Comparison of ENCODE assay signal across 31 cellular contexts in genomic region chr12:118213452-118213851, GRCh38.
"Had no signal": no experiment of that assay in that cellular context is flagged by ENCODE, and none has a peak within 500 bp of the region (broad histone marks: within the 10 kb centered on the region; RNA-seq: fewer than 3 reads in every experiment).

No MANE protein-coding gene starts in this region.

- H3K9me3 ChIP-seq: ascending aorta, esophagus squamous epithelium, gastroesophageal sphincter, heart right ventricle had no signal

- FAIRE-seq: bronchial epithelial cell, colon, endothelial cell of umbilical vein had no signal

- H3K4me1 Mint-ChIP-seq: activated CD4-positive, alpha-beta T cell treated with anti-CD3 and anti-CD28 coated beads for 36 hours; activated CD4-positive, alpha-beta T cell treated with anti-CD3 and anti-CD28 coated beads, Interleukin-2, amount 10 ng/mL, durations not matched to agents 24 days and 14 days; activated CD8-positive, alpha-beta memory T cell treated with anti-CD3 and anti-CD28 coated beads, Interleukin-2, amount 10 ng/mL, durations not matched to agents 7 days and 5 days; activated naive CD4-positive, alpha-beta T cell treated with anti-CD3 and anti-CD28 coated beads, Interleukin-2, amount 10 ng/mL, durations not matched to agents 7 days and 5 days; T-helper 17 cell had no signal

- H3K4me3 Mint-ChIP-seq: activated CD4-positive, alpha-beta memory T cell treated with anti-CD3 and anti-CD28 coated beads for 36 hours; activated CD4-positive, alpha-beta T cell treated with anti-CD3 and anti-CD28 coated beads for 36 hours; activated CD4-positive, alpha-beta T cell treated with anti-CD3 and anti-CD28 coated beads, Interleukin-2, amount 10 ng/mL, durations not matched to agents 24 days and 14 days; activated CD8-positive, alpha-beta memory T cell treated with anti-CD3 and anti-CD28 coated beads, Interleukin-2, amount 10 ng/mL, durations not matched to agents 7 days and 5 days; activated CD8-positive, alpha-beta T cell treated with anti-CD3 and anti-CD28 coated beads, Interleukin-2, amount 10 ng/mL, durations not matched to agents 7 days and 5 days; activated naive CD4-positive, alpha-beta T cell treated with anti-CD3 and anti-CD28 coated beads, Interleukin-2, amount 10 ng/mL, durations not matched to agents 7 days and 5 days; activated naive CD8-positive, alpha-beta T cell treated with anti-CD3 and anti-CD28 coated beads, Interleukin-2, amount 10 ng/mL, durations not matched to agents 7 days and 5 days; T-helper 17 cell; T-helper 2 cell treated with Interferon-gamma antibody and Interleukin-4, amounts not matched to agents 5 μg/mL and 100 μg/mL, for 36 hours had no signal

- H3K27ac ChIP-seq: ascending aorta, brain microvascular endothelial cell, epithelial cell of prostate, esophagus squamous epithelium, gastroesophageal sphincter, heart right ventricle had no signal

- H3K4me1 ChIP-seq: ascending aorta, gastroesophageal sphincter, heart right ventricle had no signal

- ATAC-seq: activated CD4-positive, alpha-beta T cell treated with anti-CD3 and anti-CD28 coated beads for 36 hours; activated CD8-positive, alpha-beta memory T cell treated with anti-CD3 and anti-CD28 coated beads, Interleukin-2, amount 10 ng/mL, durations not matched to agents 7 days and 5 days; activated CD8-positive, alpha-beta T cell treated with anti-CD3 and anti-CD28 coated beads, Interleukin-2, amount 10 ng/mL, durations not matched to agents 7 days and 5 days; activated naive CD4-positive, alpha-beta T cell treated with anti-CD3 and anti-CD28 coated beads, Interleukin-2, amount 50 U/mL, for 72 hours; gastroesophageal sphincter; heart right ventricle; T-helper 17 cell had no signal

- H3K27me3 Mint-ChIP-seq: activated CD4-positive, alpha-beta memory T cell treated with anti-CD3 and anti-CD28 coated beads for 36 hours; activated CD4-positive, alpha-beta T cell treated with anti-CD3 and anti-CD28 coated beads for 36 hours; activated CD4-positive, alpha-beta T cell treated with anti-CD3 and anti-CD28 coated beads, Interleukin-2, amount 10 ng/mL, durations not matched to agents 24 days and 14 days; activated CD8-positive, alpha-beta memory T cell treated with anti-CD3 and anti-CD28 coated beads, Interleukin-2, amount 10 ng/mL, durations not matched to agents 7 days and 5 days; activated naive CD4-positive, alpha-beta T cell treated with anti-CD3 and anti-CD28 coated beads, Interleukin-2, amount 10 ng/mL, durations not matched to agents 7 days and 5 days; activated naive CD8-positive, alpha-beta T cell treated with anti-CD3 and anti-CD28 coated beads, Interleukin-2, amount 10 ng/mL, durations not matched to agents 7 days and 5 days; T-helper 17 cell had no signal

- DNase-seq: activated CD4-positive, alpha-beta memory T cell treated with anti-CD3 and anti-CD28 coated beads for 36 hours; activated CD4-positive, alpha-beta T cell treated with anti-CD3 and anti-CD28 coated beads for 36 hours; activated CD4-positive, alpha-beta T cell treated with anti-CD3 and anti-CD28 coated beads, Interleukin-2, amount 10 ng/mL, durations not matched to agents 24 days and 14 days; activated CD4-positive, CD25-positive, alpha-beta regulatory T cell; activated CD4-positive, CD25-positive, alpha-beta regulatory T cell treated with anti-CD3 and anti-CD28 coated beads, Interleukin-2, amount 50 U/mL, for 72 hours; activated CD8-positive, alpha-beta memory T cell treated with anti-CD3 and anti-CD28 coated beads, Interleukin-2, amount 10 ng/mL, durations not matched to agents 7 days and 5 days; activated CD8-positive, alpha-beta memory T cell treated with anti-CD3 and anti-CD28 coated beads, Interleukin-2, amount 50 U/mL, for 4 hours; activated CD8-positive, alpha-beta T cell treated with anti-CD3 and anti-CD28 coated beads, Interleukin-2, amount 10 ng/mL, durations not matched to agents 7 days and 5 days; activated gamma-delta T cell; activated naive CD4-positive, alpha-beta T cell; activated naive CD4-positive, alpha-beta T cell treated with anti-CD3 and anti-CD28 coated beads, Interleukin-2, amount 10 ng/mL, durations not matched to agents 7 days and 5 days; activated naive CD8-positive, alpha-beta T cell treated with anti-CD3 and anti-CD28 coated beads, Interleukin-2, amount 10 ng/mL, durations not matched to agents 7 days and 5 days; activated T-cell treated with anti-CD3 and anti-CD28 coated beads, Interleukin-2, amount 50 U/mL, for 1 hour; activated T-cell treated with anti-CD3 and anti-CD28 coated beads, Interleukin-2, amount 50 U/mL, for 48 hours; brain microvascular endothelial cell; cortex of kidney; effector CD8-positive, alpha-beta T cell; esophagus squamous epithelium; foreskin melanocyte; heart right ventricle; T-helper 1 cell; T-helper 17 cell; T1000 had no signal

- H3K27me3 ChIP-seq: ascending aorta, brain microvascular endothelial cell, esophagus squamous epithelium, gastroesophageal sphincter, heart right ventricle had no signal

- H3K27ac Mint-ChIP-seq: activated CD4-positive, alpha-beta memory T cell treated with anti-CD3 and anti-CD28 coated beads for 36 hours; activated CD4-positive, alpha-beta T cell treated with anti-CD3 and anti-CD28 coated beads for 36 hours; activated CD4-positive, alpha-beta T cell treated with anti-CD3 and anti-CD28 coated beads, Interleukin-2, amount 10 ng/mL, durations not matched to agents 24 days and 14 days; activated CD8-positive, alpha-beta memory T cell treated with anti-CD3 and anti-CD28 coated beads, Interleukin-2, amount 10 ng/mL, durations not matched to agents 7 days and 5 days; activated CD8-positive, alpha-beta T cell treated with anti-CD3 and anti-CD28 coated beads, Interleukin-2, amount 10 ng/mL, durations not matched to agents 7 days and 5 days; activated naive CD4-positive, alpha-beta T cell treated with anti-CD3 and anti-CD28 coated beads, Interleukin-2, amount 10 ng/mL, durations not matched to agents 7 days and 5 days; activated naive CD8-positive, alpha-beta T cell treated with anti-CD3 and anti-CD28 coated beads, Interleukin-2, amount 10 ng/mL, durations not matched to agents 7 days and 5 days; T-helper 2 cell treated with Interferon-gamma antibody and Interleukin-4, amounts not matched to agents 5 μg/mL and 100 μg/mL, for 36 hours had no signal

- H3K4me3 ChIP-seq: ascending aorta, esophagus squamous epithelium, gastroesophageal sphincter, heart right ventricle had no signal

- H3K9me3 Mint-ChIP-seq: activated CD4-positive, alpha-beta memory T cell treated with anti-CD3 and anti-CD28 coated beads for 36 hours; activated CD4-positive, alpha-beta T cell treated with anti-CD3 and anti-CD28 coated beads, Interleukin-2, amount 10 ng/mL, durations not matched to agents 24 days and 14 days; activated naive CD4-positive, alpha-beta T cell treated with anti-CD3 and anti-CD28 coated beads, Interleukin-2, amount 10 ng/mL, durations not matched to agents 7 days and 5 days; activated naive CD4-positive, alpha-beta T cell treated with anti-CD3 and anti-CD28 coated beads, Interleukin-2, amount 50 U/mL, for 72 hours; activated naive CD8-positive, alpha-beta T cell treated with anti-CD3 and anti-CD28 coated beads, Interleukin-2, amount 10 ng/mL, durations not matched to agents 7 days and 5 days; T-helper 2 cell treated with Interferon-gamma antibody and Interleukin-4, amounts not matched to agents 5 μg/mL and 100 μg/mL, for 36 hours had no signal

- H3K36me3 Mint-ChIP-seq: activated naive CD4-positive, alpha-beta T cell treated with anti-CD3 and anti-CD28 coated beads, Interleukin-2, amount 50 U/mL, for 72 hours had no signal
